1 cellular context compared by ENCODE assay signal in genomic region chr5:141639357-141640050, GRCh38.
TF ChIP-seq lines count a peak whose summit lies in the region.

No MANE protein-coding gene starts in this region.

TF ChIP-seq in HCT116, 20 proteins besides CTCF, POLR2A, EP300 and RAD21 (continued from another document):
- no peak for TF ChIP-seq MAX (IDR thresholded peaks at IDR 0.05)
- no peak for TF ChIP-seq REST (IDR thresholded peaks at IDR 0.05; ENCODE audit: low read depth)
- TF ChIP-seq ELF1 (IDR thresholded peaks at IDR 0.05; ENCODE audit: borderline replicate concordance, low read depth): no peak
- no peak for TF ChIP-seq FOSL1 (IDR thresholded peaks at IDR 0.05; ENCODE audit: low read depth)
- TF ChIP-seq EGR1 (IDR thresholded peaks at IDR 0.05; ENCODE audit: low read depth): no peak
- TF ChIP-seq JUND (IDR thresholded peaks at IDR 0.05): no peak
